In genomic region chr1:198643001-198643400, GRCh38 we compare ENCODE assay signal across 18 cellular contexts. TPM values are rescaled to one million over a fixed set of nuclear protein-coding genes. Genes with fewer than 3 reads are reported as not detected.
DNase-seq lines count a peak whose midpoint lies in the region; ATAC-seq and FAIRE-seq lines count a peak whose summit lies in the region.
"Had no signal": no experiment of that assay in that cellular context is flagged by ENCODE, and none has a peak within 500 bp of the region (broad histone marks: within the 10 kb centered on the region; RNA-seq: fewer than 3 reads in every experiment).

No MANE protein-coding gene starts in this region.

- H3K27ac ChIP-seq in naive thymus-derived CD4-positive, alpha-beta T cell (ENCODE audit: low read depth, low read length) = peak overlapping the region; percentile 94
- H3K27ac ChIP-seq: 22Rv1, breast epithelium, dorsolateral prefrontal cortex, PC-9, psoas muscle had no signal

- H3K4me1 Mint-ChIP-seq in T-helper 1 cell treated with Interleukin-12 subunit alpha and Interleukin-12 subunit beta and Interleukin-4 antibody, amounts not matched to agents 30 μg/mL and 1 μg/mL, for 36 hours (ENCODE audit: low read depth) = peaks cover 36% of the 10 kb centered on the region
- H3K4me1 Mint-ChIP-seq in activated T-helper 2 cell treated with anti-CD3 and anti-CD28 coated beads, Interferon-gamma antibody, Interleukin-2, Interleukin-4, amounts not matched to agents 10 μg/mL and 5 μg/mL and 100 μg/mL, durations not matched to agents 14 hours and 24 hours and 36 hours (ENCODE audit: low read depth) = peaks cover 48% of the 10 kb centered on the region
- H3K4me1 Mint-ChIP-seq in naive thymus-derived CD4-positive, alpha-beta T cell = peaks cover 18 to 49% (median 35%) of the 10 kb centered on the region in 7 donors

- DNase-seq in T-helper 1 cell (no peak), GM19239 (ENCODE audit: insufficient read length, low spot score) (no peak), NCI-H146 treated with DMSO at 0.1 percent for 48 hours (lab: John Stamatoyannopoulos, UW; ENCODE audit: unreplicated experiment) (no peak), activated gamma-delta T cell (lab: John Stamatoyannopoulos, UW) (no peak)
- DNase-seq in activated T-helper 2 cell treated with anti-CD3 and anti-CD28 coated beads, Interferon-gamma antibody, Interleukin-2, Interleukin-4, amounts not matched to agents 10 μg/mL and 5 μg/mL and 100 μg/mL, durations not matched to agents 14 hours and 24 hours and 36 hours (ENCODE audit: low spot score) = no peak
- no peak for DNase-seq in naive thymus-derived CD4-positive, alpha-beta T cell
- DNase-seq: dorsolateral prefrontal cortex, KBM-7, left ventricle myocardium superior, NCI-H1092 treated with DMSO at 0.1 percent for 48 hours, NCI-H748 treated with DMSO at 0.1 percent for 48 hours, PC-9, psoas muscle had no signal

- H3K9me3 ChIP-seq in naive thymus-derived CD4-positive, alpha-beta T cell (ENCODE audit: control insufficient read depth in 2 of 3, low read length in 3 of 3) = no peaks in the 10 kb centered on the region
- H3K9me3 ChIP-seq: breast epithelium, psoas muscle had no signal

- peaks cover 5 to 25% (median 6%) of the 10 kb centered on the region in 3 experiments for H3K36me3 ChIP-seq in naive thymus-derived CD4-positive, alpha-beta T cell (ENCODE audit: control insufficient read depth in 2 of 3, insufficient read depth in 3 of 3, low read length in 3 of 3)
- H3K36me3 ChIP-seq: breast epithelium had no signal

- no peaks in the 10 kb centered on the region for H3K27me3 ChIP-seq in naive thymus-derived CD4-positive, alpha-beta T cell (ENCODE audit: control insufficient read depth in 2 of 2, insufficient read depth in 2 of 2, low read length in 2 of 2)
- H3K27me3 ChIP-seq: breast epithelium, dorsolateral prefrontal cortex had no signal

- peak; percentile 11 for FAIRE-seq in GM19239 (lab: Jason Lieb, UNC)

- CTCF ChIA-PET in naive thymus-derived CD4-positive, alpha-beta T cell (lab: Charles Lee) = interaction anchor here (0.7 to 1.4 kb wide), 4 partner anchors 21 to 371 kb away, joined by 3 to 5 read pairs (median 4); no protein-coding TSS in a partner anchor

- peaks cover 10 to 11% of the 10 kb centered on the region in 2 donors for H3K4me1 ChIP-seq in naive thymus-derived CD4-positive, alpha-beta T cell (ENCODE audit: control insufficient read depth in 2 of 2, insufficient read depth in 2 of 2, low read length in 2 of 2)
- H3K4me1 ChIP-seq: breast epithelium, psoas muscle had no signal

- intact Hi-C loops in activated T-helper 2 cell treated with anti-CD3 and anti-CD28 coated beads, Interferon-gamma antibody, Interleukin-2, Interleukin-4, amounts not matched to agents 10 μg/mL and 5 μg/mL and 100 μg/mL, durations not matched to agents 14 hours and 24 hours and 36 hours (cut with micrococcal nuclease) = loop anchor here (10.0 kb wide), 1 partner anchor 868 kb away; the partner anchor contains the start of gene DENND1B
- intact Hi-C loops in naive thymus-derived CD4-positive, alpha-beta T cell (cut with micrococcal nuclease) = loop anchor here (5.0 kb wide), 2 partner anchors 294 to 486 kb away; partner anchors contain the start of gene NEK7 (in 1 of the 2)

- no peak for ATAC-seq in naive thymus-derived CD4-positive, alpha-beta T cell
- ATAC-seq in GM21423 (IDR thresholded peaks at IDR 0.05; ENCODE audit: unreplicated experiment) = no peak
- ATAC-seq: HCT116, left ventricle myocardium superior, psoas muscle had no signal

- no peaks in the 10 kb centered on the region for H3K9me3 Mint-ChIP-seq in T-helper 1 cell treated with Interleukin-12 subunit alpha and Interleukin-12 subunit beta and Interleukin-4 antibody, amounts not matched to agents 30 μg/mL and 1 μg/mL, for 36 hours
- H3K9me3 Mint-ChIP-seq in activated T-helper 2 cell treated with anti-CD3 and anti-CD28 coated beads, Interferon-gamma antibody, Interleukin-2, Interleukin-4, amounts not matched to agents 10 μg/mL and 5 μg/mL and 100 μg/mL, durations not matched to agents 14 hours and 24 hours and 36 hours = no peaks in the 10 kb centered on the region
- H3K9me3 Mint-ChIP-seq in naive thymus-derived CD4-positive, alpha-beta T cell = peaks cover 0 to 2% (median 0%) of the 10 kb centered on the region in 11 donors

- H3K4me3 ChIP-seq in naive thymus-derived CD4-positive, alpha-beta T cell (ENCODE audit: low read length) = peak overlapping the region; percentile 81
- H3K4me3 ChIP-seq: breast epithelium, PC-9 had no signal

- H3K27ac Mint-ChIP-seq in T-helper 1 cell treated with Interleukin-12 subunit alpha and Interleukin-12 subunit beta and Interleukin-4 antibody, amounts not matched to agents 30 μg/mL and 1 μg/mL, for 36 hours = peak overlapping the region; percentile 85
- peak overlapping the region; percentile 91 for H3K27ac Mint-ChIP-seq in activated T-helper 2 cell treated with anti-CD3 and anti-CD28 coated beads, Interferon-gamma antibody, Interleukin-2, Interleukin-4, amounts not matched to agents 10 μg/mL and 5 μg/mL and 100 μg/mL, durations not matched to agents 14 hours and 24 hours and 36 hours
- H3K27ac Mint-ChIP-seq in naive thymus-derived CD4-positive, alpha-beta T cell = peak overlapping the region; percentile 86 to 98 (median 95)

- H3K4me3 Mint-ChIP-seq in T-helper 1 cell treated with Interleukin-12 subunit alpha and Interleukin-12 subunit beta and Interleukin-4 antibody, amounts not matched to agents 30 μg/mL and 1 μg/mL, for 36 hours = peak overlapping the region; percentile 91
- H3K4me3 Mint-ChIP-seq in activated T-helper 2 cell treated with anti-CD3 and anti-CD28 coated beads, Interferon-gamma antibody, Interleukin-2, Interleukin-4, amounts not matched to agents 10 μg/mL and 5 μg/mL and 100 μg/mL, durations not matched to agents 14 hours and 24 hours and 36 hours (ENCODE audit: low read depth) = peak overlapping the region; percentile 87
- H3K4me3 Mint-ChIP-seq in naive thymus-derived CD4-positive, alpha-beta T cell = peak overlapping the region; percentile 77 to 100 (median 92)

- no peaks in the 10 kb centered on the region for H3K27me3 Mint-ChIP-seq in T-helper 1 cell treated with Interleukin-12 subunit alpha and Interleukin-12 subunit beta and Interleukin-4 antibody, amounts not matched to agents 30 μg/mL and 1 μg/mL, for 36 hours (ENCODE audit: low read depth)
- H3K27me3 Mint-ChIP-seq in activated T-helper 2 cell treated with anti-CD3 and anti-CD28 coated beads, Interferon-gamma antibody, Interleukin-2, Interleukin-4, amounts not matched to agents 10 μg/mL and 5 μg/mL and 100 μg/mL, durations not matched to agents 14 hours and 24 hours and 36 hours (ENCODE audit: low read depth) = no peaks in the 10 kb centered on the region
- no peaks in the 10 kb centered on the region for H3K27me3 Mint-ChIP-seq in naive thymus-derived CD4-positive, alpha-beta T cell

- POLR2A ChIA-PET in naive thymus-derived CD4-positive, alpha-beta T cell (lab: Charles Lee) = interaction anchor here (0.6 to 1.7 kb wide), 8 partner anchors 8 to 114 kb away, joined by 3 to 19 read pairs (median 3); no protein-coding TSS in a partner anchor

- H3K36me3 Mint-ChIP-seq in T-helper 1 cell treated with Interleukin-12 subunit alpha and Interleukin-12 subunit beta and Interleukin-4 antibody, amounts not matched to agents 30 μg/mL and 1 μg/mL, for 36 hours (ENCODE audit: low read depth) = peaks cover 52% of the 10 kb centered on the region
- peaks cover 72% of the 10 kb centered on the region for H3K36me3 Mint-ChIP-seq in activated T-helper 2 cell treated with anti-CD3 and anti-CD28 coated beads, Interferon-gamma antibody, Interleukin-2, Interleukin-4, amounts not matched to agents 10 μg/mL and 5 μg/mL and 100 μg/mL, durations not matched to agents 14 hours and 24 hours and 36 hours (ENCODE audit: low read depth)
- H3K36me3 Mint-ChIP-seq in naive thymus-derived CD4-positive, alpha-beta T cell = peaks cover 22 to 57% (median 43%) of the 10 kb centered on the region in 5 donors

RNA-seq across cellular contexts. Expression of gene PTPRC, which starts 4.2 kb away (rescaled TPM):
- 321 and 333 TPM in 2 replicates for total RNA-seq in activated T-helper 2 cell treated with anti-CD3 and anti-CD28 coated beads, Interferon-gamma antibody, Interleukin-2, Interleukin-4, amounts not matched to agents 10 μg/mL and 5 μg/mL and 100 μg/mL, durations not matched to agents 14 hours and 24 hours and 36 hours
- total RNA-seq in naive thymus-derived CD4-positive, alpha-beta T cell = 1,000 to 10,000 TPM in 3 of 5 experiments, 100 to 1,000 TPM in 2; 739 to 1,121 (median 1,015) TPM
- 1,000 to 10,000 TPM; 1,177 to 1,286 TPM for polyA plus RNA-seq in naive thymus-derived CD4-positive, alpha-beta T cell
